Comparison of ENCODE assay signal across 17 cellular contexts in genomic region chr6:78700997-78701396, GRCh38.
"Had no signal": no experiment of that assay in that cellular context is flagged by ENCODE, and none has a peak within 500 bp of the region (broad histone marks: within the 10 kb centered on the region; RNA-seq: fewer than 3 reads in every experiment).

No MANE protein-coding gene starts in this region.

- ATAC-seq: activated T-cell treated with anti-CD3 and anti-CD28 coated beads, Interleukin-2, amount 50 U/mL, for 4 hours; gastrocnemius medialis; heart left ventricle had no signal

- H3K4me3 ChIP-seq: cardiac muscle cell, gastrocnemius medialis, heart left ventricle, left ventricle myocardium inferior, transverse colon, vagina had no signal

- DNase-seq: activated CD4-positive, alpha-beta T cell treated with anti-CD3 and anti-CD28 coated beads, Interleukin-2, amount 50 U/mL, for 1 hour; activated CD4-positive, CD25-positive, alpha-beta regulatory T cell treated with anti-CD3 and anti-CD28 coated beads, Interleukin-2, amount 50 U/mL, for 72 hours; activated CD8-positive, alpha-beta memory T cell treated with anti-CD3 and anti-CD28 coated beads, Interleukin-2, amount 50 U/mL, for 4 hours; activated naive CD4-positive, alpha-beta T cell treated with anti-CD3 and anti-CD28 coated beads, Interleukin-2, amount 50 U/mL, for 16 hours; activated T-cell treated with anti-CD3 and anti-CD28 coated beads, Interleukin-2, amount 50 U/mL, for 4 hours; aorta; gastrocnemius medialis; heart left ventricle; left ventricle myocardium inferior; midbrain; occipital lobe; posterior cingulate gyrus; stimulated activated CD4-positive, alpha-beta T cell treated with anti-CD3 and anti-CD28 coated beads, Interleukin-2, amount 100 ng/mL, for 24 hours; stimulated activated naive CD4-positive, alpha-beta T cell treated with Interleukin-2 at 50 U/mL for 16 hours; transverse colon had no signal
